Comparison of ENCODE assay signal across 17 cellular contexts in the genomic region with DNA sequence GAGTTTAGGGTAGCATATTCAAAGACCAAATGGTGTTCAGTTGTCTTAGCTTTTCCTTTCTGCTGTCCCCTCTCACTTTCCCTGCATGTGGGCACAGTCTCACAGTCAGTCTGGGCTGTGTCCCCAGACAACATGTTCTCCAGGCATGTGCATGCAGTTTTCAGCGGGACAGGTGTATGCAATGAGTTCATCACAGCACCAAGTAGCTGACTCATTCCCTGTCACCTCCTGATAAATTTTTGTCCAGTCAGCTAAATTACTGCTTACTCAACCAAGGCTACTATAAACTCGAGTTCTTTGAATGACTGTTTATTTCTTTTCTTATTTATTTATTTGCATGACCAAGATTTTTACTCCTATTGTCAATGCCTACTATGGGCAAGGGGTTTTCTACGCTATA.
DNase-seq lines count a peak whose midpoint lies in the region; ATAC-seq, FAIRE-seq and TF ChIP-seq lines count a peak whose summit lies in the region.
"Had no signal": no experiment of that assay in that cellular context is flagged by ENCODE, and none has a peak within 500 bp of the region (broad histone marks: within the 10 kb centered on the region; RNA-seq: fewer than 3 reads in every experiment).

No MANE protein-coding gene starts in this region.

- BruUV-seq in Calu3 (replicated peaks; lab: Mats Ljungman, UMichigan) = no TSS peak
- no TSS peak for BruUV-seq in HepG2 (replicated peaks; lab: Mats Ljungman, UMichigan)

- FAIRE-seq in bronchial epithelial cell (lab: Jason Lieb, UNC) (no peak), HepG2 (lab: Jason Lieb, UNC) (no peak)
- FAIRE-seq: GM12891 had no signal

- TF ChIP-seq POLR2A in HepG2 (IDR thresholded peaks at IDR 0.05; ENCODE audit: insufficient read depth in 1 of 2, low read depth in 2 of 2, low read length in 2 of 2) (no peak), thyroid gland (IDR thresholded peaks at IDR 0.05) (no peak)

- H3K79me2 ChIP-seq in HepG2 (ENCODE audit: insufficient read depth, low read length) = no peaks in the 10 kb centered on the region

- no peak overlapping the region for H2AFZ ChIP-seq in HepG2 (ENCODE audit: low read length)
- H2AFZ ChIP-seq: GM23248, PC-9 had no signal

- peak overlapping the region; percentile 37 for H3K27ac Mint-ChIP-seq in Calu3 (ENCODE audit: unreplicated experiment)
- H3K27ac Mint-ChIP-seq: CD4-positive, alpha-beta T cell had no signal

- H3K27me3 ChIP-seq in bronchial epithelial cell (ENCODE audit: control insufficient read depth, insufficient read depth, low read length) = no peaks in the 10 kb centered on the region
- H3K27me3 ChIP-seq in HepG2 (ENCODE audit: control insufficient read depth in 1 of 2, insufficient read depth in 2 of 2, low read length in 2 of 2) = no peaks in the 10 kb centered on the region
- peaks cover 0 to 3% (median 0%) of the 10 kb centered on the region in 45 donors for H3K27me3 ChIP-seq in dorsolateral prefrontal cortex
- no peaks in the 10 kb centered on the region for H3K27me3 ChIP-seq in thyroid gland

- H3K4me3 ChIP-seq in bronchial epithelial cell (ENCODE audit: low read depth, low read length) (no peak overlapping the region), HepG2 (replicated peaks in 1 of 3; ENCODE audit: insufficient read depth in 1 of 3, low read depth in 2 of 3, low read length in 3 of 3) (no peak overlapping the region), dorsolateral prefrontal cortex (no peak overlapping the region), thyroid gland (replicated peaks in 1 of 3) (no peak overlapping the region)
- H3K4me3 ChIP-seq: GM23248, PC-9 had no signal

- in situ Hi-C loops in HepG2 (cut with HindIII; ENCODE audit: extremely low pct_ligation_motif_present, low pct_unique_long_range_greater_than_20kb) = no loop called here

- H3K4me1 ChIP-seq in HepG2 (ENCODE audit: insufficient read depth, low read length) = no peaks in the 10 kb centered on the region
- no peaks in the 10 kb centered on the region for H3K4me1 ChIP-seq in thyroid gland
- H3K4me1 ChIP-seq: Caco-2 had no signal

- CTCF ChIA-PET in Calu3 (lab: Charles Lee) = interaction anchor here (1.0 kb wide), 1 partner anchor 787 kb away, joined by 3 read pairs; no protein-coding TSS in a partner anchor
- CTCF ChIA-PET in HepG2 (lab: Yijun Ruan, JAX; ENCODE audit: low intra/inter-chr PET ratio, low total read pairs) = no interaction called here

- no peaks in the 10 kb centered on the region for H3K27me3 Mint-ChIP-seq in Calu3 (ENCODE audit: unreplicated experiment)
- H3K27me3 Mint-ChIP-seq: CD4-positive, alpha-beta T cell had no signal

- no peaks in the 10 kb centered on the region for H4K20me1 ChIP-seq in HepG2 (ENCODE audit: insufficient read depth, low read length)

- H3K9me3 ChIP-seq in HepG2 (ENCODE audit: low read length) (no peaks in the 10 kb centered on the region), thyroid gland (no peaks in the 10 kb centered on the region)
- H3K9me3 ChIP-seq: Caco-2 had no signal

- peaks cover 2% of the 10 kb centered on the region for H3K9me3 Mint-ChIP-seq in Calu3 (ENCODE audit: low read depth, unreplicated experiment)

- POLR2A ChIA-PET in HepG2 (lab: Yijun Ruan, JAX) = no interaction called here

- H3K36me3 ChIP-seq in bronchial epithelial cell (ENCODE audit: control insufficient read depth, insufficient read depth, low read length) (no peaks in the 10 kb centered on the region), HepG2 (replicated peaks in 1 of 2; ENCODE audit: control insufficient read depth in 1 of 2, insufficient read depth in 2 of 2, low read length in 2 of 2) (no peaks in the 10 kb centered on the region), thyroid gland (no peaks in the 10 kb centered on the region)

- WGBS in HepG2 (ENCODE audit: low lambda C conversion rate) = 9% methylated on average over 3 of the region's 3 CpGs
- 74 to 81% methylated on average over 3 of the region's 3 CpGs for WGBS in thyroid gland, 2 donors

- no peak for TF ChIP-seq CTCF in Calu3 (IDR thresholded peaks at IDR 0.05; ENCODE audit: unreplicated experiment)
- TF ChIP-seq CTCF in bronchial epithelial cell (IDR thresholded peaks at IDR 0.05; ENCODE audit: insufficient read depth, low read length, severe bottlenecking) = no peak
- no peak for TF ChIP-seq CTCF in HepG2 (CRISPR knock-in tag; IDR thresholded peaks at IDR 0.05)
- no peak for TF ChIP-seq CTCF in dorsolateral prefrontal cortex (IDR thresholded peaks at IDR 0.05 in 54 of 56, conservative IDR thresholded peaks at IDR 0.05 in 2 of 56; ENCODE audit: low read depth in 1 of 56, partially characterized antibody in 56 of 56)
- no peak for TF ChIP-seq CTCF in thyroid gland (IDR thresholded peaks at IDR 0.05)

- intact Hi-C loops in Calu3 (cut with micrococcal nuclease; ENCODE audit: unreplicated experiment) = loop anchor here (5.0 to 10.0 kb wide), 2 partner anchors 122 to 450 kb away; no protein-coding TSS in a partner anchor
- intact Hi-C loops in HepG2 (cut with micrococcal nuclease; ENCODE audit: unreplicated experiment) = no loop called here
- intact Hi-C loops in dorsolateral prefrontal cortex (cut with DNase I) = no loop called here
- intact Hi-C loops in thyroid gland (cut with DNase I) = no loop called here

- H3K9ac ChIP-seq in HepG2 (ENCODE audit: insufficient read depth, low read depth, low read length) = no peak overlapping the region
- H3K9ac ChIP-seq: GM23248 had no signal

- DNase-seq in Calu3 (peak; percentile 4), OCI-M1 (lab: John Stamatoyannopoulos, UW) (peak; percentile 26), bronchial epithelial cell (ENCODE audit: low read depth) (peak; percentile 83), HepG2 (ENCODE audit: low spot score) (no peak), dorsolateral prefrontal cortex (no peak), thyroid gland (no peak)
- DNase-seq: Caco-2; CD4-positive, alpha-beta T cell; GM23248; NCI-H1694 treated with DMSO at 0.1 percent for 48 hours; NCI-H2227 treated with DMSO at 0.1 percent for 48 hours; NCI-H524 treated with DMSO at 0.1 percent for 48 hours; PC-9 had no signal

- no peak for TF ChIP-seq EP300 in HepG2 (IDR thresholded peaks at IDR 0.05; ENCODE audit: low read depth in 2 of 2, low read length in 2 of 2)
- TF ChIP-seq EP300 in HepG2 (CRISPR knock-in tag; IDR thresholded peaks at IDR 0.05; ENCODE audit: borderline replicate concordance) = no peak

- no peak overlapping the region for H3K4me3 Mint-ChIP-seq in Calu3 (ENCODE audit: low read depth, unreplicated experiment)
- H3K4me3 Mint-ChIP-seq: CD4-positive, alpha-beta T cell had no signal

- H3K4me2 ChIP-seq in HepG2 (ENCODE audit: low read depth, low read length) = no peak overlapping the region
- H3K4me2 ChIP-seq: PC-9 had no signal

- TF ChIP-seq RAD21 in HepG2 (CRISPR knock-in tag; IDR thresholded peaks at IDR 0.05) = no peak

- H3K27ac ChIP-seq in HepG2 (ENCODE audit: extremely low read length, insufficient read depth, low read length) (no peak overlapping the region), dorsolateral prefrontal cortex (no peak overlapping the region), thyroid gland (no peak overlapping the region)
- H3K27ac ChIP-seq: GM23248, PC-9 had no signal

- ATAC-seq in HepG2 = no peak
- ATAC-seq in HG02763 (IDR thresholded peaks at IDR 0.05; ENCODE audit: unreplicated experiment) = no peak
- no peak for ATAC-seq in HG03439 (IDR thresholded peaks at IDR 0.05; ENCODE audit: unreplicated experiment)
- ATAC-seq: Right ventricle myocardium inferior had no signal

- no peaks in the 10 kb centered on the region for H3K36me3 Mint-ChIP-seq in Calu3 (ENCODE audit: insufficient read depth, unreplicated experiment)

- peaks cover 18% of the 10 kb centered on the region for H3K4me1 Mint-ChIP-seq in Calu3 (ENCODE audit: low read depth, unreplicated experiment)

TF ChIP-seq in HepG2, 621 proteins besides CTCF, POLR2A, EP300 and RAD21 (continues in another document):
- TF ChIP-seq, protein P1, sequence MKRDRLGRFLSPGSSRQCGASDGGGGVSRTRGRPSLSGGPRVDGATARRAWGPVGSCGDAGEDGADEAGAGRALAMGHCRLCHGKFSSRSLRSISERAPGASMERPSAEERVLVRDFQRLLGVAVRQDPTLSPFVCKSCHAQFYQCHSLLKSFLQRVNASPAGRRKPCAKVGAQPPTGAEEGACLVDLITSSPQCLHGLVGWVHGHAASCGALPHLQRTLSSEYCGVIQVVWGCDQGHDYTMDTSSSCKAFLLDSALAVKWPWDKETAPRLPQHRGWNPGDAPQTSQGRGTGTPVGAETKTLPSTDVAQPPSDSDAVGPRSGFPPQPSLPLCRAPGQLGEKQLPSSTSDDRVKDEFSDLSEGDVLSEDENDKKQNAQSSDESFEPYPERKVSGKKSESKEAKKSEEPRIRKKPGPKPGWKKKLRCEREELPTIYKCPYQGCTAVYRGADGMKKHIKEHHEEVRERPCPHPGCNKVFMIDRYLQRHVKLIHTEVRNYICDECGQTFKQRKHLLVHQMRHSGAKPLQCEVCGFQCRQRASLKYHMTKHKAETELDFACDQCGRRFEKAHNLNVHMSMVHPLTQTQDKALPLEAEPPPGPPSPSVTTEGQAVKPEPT (CRISPR knock-in tag; IDR thresholded peaks at IDR 0.05; ENCODE audit: low read depth) = no peak
- no peak for TF ChIP-seq ZNF484 (CRISPR knock-in tag; IDR thresholded peaks at IDR 0.05; ENCODE audit: borderline replicate concordance, low read depth)
- no peak for TF ChIP-seq ZNF547 (CRISPR knock-in tag; IDR thresholded peaks at IDR 0.05)
- no peak for TF ChIP-seq ZNF274 (CRISPR knock-in tag; IDR thresholded peaks at IDR 0.05)
- peak; percentile 99 for TF ChIP-seq MAFF (IDR thresholded peaks at IDR 0.05; ENCODE audit: low read depth, low read length)
- TF ChIP-seq, protein P2, sequence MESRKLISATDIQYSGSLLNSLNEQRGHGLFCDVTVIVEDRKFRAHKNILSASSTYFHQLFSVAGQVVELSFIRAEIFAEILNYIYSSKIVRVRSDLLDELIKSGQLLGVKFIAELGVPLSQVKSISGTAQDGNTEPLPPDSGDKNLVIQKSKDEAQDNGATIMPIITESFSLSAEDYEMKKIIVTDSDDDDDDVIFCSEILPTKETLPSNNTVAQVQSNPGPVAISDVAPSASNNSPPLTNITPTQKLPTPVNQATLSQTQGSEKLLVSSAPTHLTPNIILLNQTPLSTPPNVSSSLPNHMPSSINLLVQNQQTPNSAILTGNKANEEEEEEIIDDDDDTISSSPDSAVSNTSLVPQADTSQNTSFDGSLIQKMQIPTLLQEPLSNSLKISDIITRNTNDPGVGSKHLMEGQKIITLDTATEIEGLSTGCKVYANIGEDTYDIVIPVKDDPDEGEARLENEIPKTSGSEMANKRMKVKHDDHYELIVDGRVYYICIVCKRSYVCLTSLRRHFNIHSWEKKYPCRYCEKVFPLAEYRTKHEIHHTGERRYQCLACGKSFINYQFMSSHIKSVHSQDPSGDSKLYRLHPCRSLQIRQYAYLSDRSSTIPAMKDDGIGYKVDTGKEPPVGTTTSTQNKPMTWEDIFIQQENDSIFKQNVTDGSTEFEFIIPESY (CRISPR knock-in tag; IDR thresholded peaks at IDR 0.05) = no peak
- no peak for TF ChIP-seq NR2C2 (CRISPR knock-in tag; IDR thresholded peaks at IDR 0.05; ENCODE audit: borderline replicate concordance)
- TF ChIP-seq ZBTB3 (CRISPR knock-in tag; IDR thresholded peaks at IDR 0.05; ENCODE audit: borderline replicate concordance, low read depth) = no peak

Comparison
In these comparisons a context has a peak if more than half of its experiments do, and no peak if none do; other contexts are left out.
1. DNase-seq: peak in Calu3 (single experiment), OCI-M1 (single experiment) and bronchial epithelial cell (single experiment); none in HepG2 (single experiment), dorsolateral prefrontal cortex (0 of 10) and thyroid gland (0 of 2).